Comparison of ENCODE assay signal across 8 cellular contexts in the genomic region with DNA sequence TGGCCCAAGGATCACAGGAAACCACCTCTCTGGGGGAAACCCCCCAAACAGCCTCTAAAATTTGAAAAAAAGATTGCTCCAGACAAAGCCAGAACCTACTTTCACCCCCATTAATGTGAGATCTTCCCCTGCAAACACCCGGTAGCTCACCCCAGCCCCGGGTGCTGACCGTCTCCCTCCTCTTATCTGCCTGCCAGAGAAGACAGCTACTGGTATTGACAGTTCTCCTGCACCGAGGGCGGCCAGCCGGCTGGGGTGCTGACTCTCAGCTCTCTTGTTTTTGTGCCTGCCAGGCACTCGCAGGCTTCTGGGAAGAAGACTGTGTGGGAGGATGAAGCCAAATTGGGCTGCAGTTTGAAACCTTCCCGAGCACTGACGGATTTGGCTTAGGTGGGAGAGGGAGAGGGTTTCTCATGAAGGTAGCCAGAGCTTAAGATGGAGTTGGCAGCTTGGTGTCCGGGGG. TPM values are rescaled to one million over a fixed set of nuclear protein-coding genes. Genes with fewer than 3 reads are reported as not detected.
DNase-seq lines count a peak whose midpoint lies in the region; ATAC-seq and TF ChIP-seq lines count a peak whose summit lies in the region.

No MANE protein-coding gene starts in this region.

- H3K27ac Mint-ChIP-seq in GM23338: no peak overlapping the region

- no peaks in the 10 kb centered on the region for H3K79me2 ChIP-seq in GM23338 (replicated peaks; ENCODE audit: insufficient read depth)
- H3K79me2 ChIP-seq in smooth muscle cell (ENCODE audit: low read depth): no peaks in the 10 kb centered on the region

- H3F3A ChIP-seq in GM23338 (replicated peaks; ENCODE audit: low read depth) (0 out of 2 replicates have a peak, but pooled peaks cover 2% of the 10 kb centered on the region), smooth muscle cell (ENCODE audit: low read depth) (peaks cover 10% of the 10 kb centered on the region)

- no peak for TF ChIP-seq CTCF in GM23338 (conservative IDR thresholded peaks at IDR 0.05; ENCODE audit: low read depth in 2 of 2)
- TF ChIP-seq CTCF in smooth muscle cell (IDR thresholded peaks at IDR 0.05; ENCODE audit: borderline replicate concordance, insufficient read depth, poor library complexity, severe bottlenecking): no peak
- no peak for TF ChIP-seq CTCF in foreskin fibroblast (IDR thresholded peaks at IDR 0.05; ENCODE audit: low read depth, low read length)

- H3K36me3 ChIP-seq in GM23338 (ENCODE audit: insufficient read depth) (no peaks in the 10 kb centered on the region), smooth muscle cell (ENCODE audit: low read depth) (no peaks in the 10 kb centered on the region)

- H3K9ac ChIP-seq in smooth muscle cell (ENCODE audit: low read depth): no peak overlapping the region

- intact Hi-C loops in left cardiac atrium (cut with DNase I): no loop called here

- H3K27ac ChIP-seq in GM23338 (ENCODE audit: low read depth) (no peak overlapping the region), smooth muscle cell (ENCODE audit: low read depth) (no peak overlapping the region)

- peaks cover 34% of the 10 kb centered on the region for H3K4me1 Mint-ChIP-seq in GM23338

- H3K4me3 Mint-ChIP-seq in GM23338: no peak overlapping the region

- H3K4me3 ChIP-seq in GM23338: no peak overlapping the region
- no peak overlapping the region for H3K4me3 ChIP-seq in smooth muscle cell
- no peak overlapping the region for H3K4me3 ChIP-seq in foreskin fibroblast (ENCODE audit: low read depth in 1 of 2, low read length in 2 of 2)

- H3K36me3 Mint-ChIP-seq in GM23338 (ENCODE audit: low read depth): no peaks in the 10 kb centered on the region

- H3K4me1 ChIP-seq in GM23338 (ENCODE audit: insufficient read depth): peaks cover 13% of the 10 kb centered on the region
- H3K4me1 ChIP-seq in smooth muscle cell (ENCODE audit: low read depth): peaks cover 28% of the 10 kb centered on the region

- DNase-seq in GM23338 (ENCODE audit: low spot score) (peak; percentile 9), left cardiac atrium (peak; percentile 68), smooth muscle cell (lab: John Stamatoyannopoulos, UW; ENCODE audit: unreplicated experiment) (no peak), GDM1 (lab: John Stamatoyannopoulos, UW) (no peak), foreskin fibroblast (no peak), NCI-H2029 (lab: John Stamatoyannopoulos, UW) (no peak)
- DNase-seq in activated CD8-positive, alpha-beta memory T cell treated with anti-CD3 and anti-CD28 coated beads, Interleukin-2, amount 50 U/mL, for 48 hours: peak; percentile 80

- H4K20me1 ChIP-seq in GM23338 (replicated peaks; ENCODE audit: insufficient read depth): no peaks in the 10 kb centered on the region; the same call in 1 of the 2 replicates
- no peaks in the 10 kb centered on the region for H4K20me1 ChIP-seq in smooth muscle cell (ENCODE audit: low read depth)

- WGBS in smooth muscle cell (ENCODE audit: low lambda C conversion rate): 25% methylated on average over 10 of the region's 10 CpGs

- H2AFZ ChIP-seq in GM23338 (peak overlapping the region; percentile 32; the same call in 1 of the 2 replicates), smooth muscle cell (ENCODE audit: low read depth) (no peak overlapping the region)

- ATAC-seq in GM23338: peak; percentile 14
- peak; percentile 60 to 66 for ATAC-seq in left cardiac atrium
- no peak for ATAC-seq in GM18519 (IDR thresholded peaks at IDR 0.05; ENCODE audit: low FRiP score, unreplicated experiment)

- no peaks in the 10 kb centered on the region for H3K9me3 ChIP-seq in smooth muscle cell (replicated peaks; ENCODE audit: low read depth)

- peaks cover 24% of the 10 kb centered on the region for H3K27me3 Mint-ChIP-seq in GM23338 (ENCODE audit: insufficient read depth, low read depth, poor library complexity)

- no peaks in the 10 kb centered on the region for H3K9me3 Mint-ChIP-seq in GM23338

- no peaks in the 10 kb centered on the region for H3K9me2 ChIP-seq in GM23338 (ENCODE audit: insufficient read depth)

- H3K27me3 ChIP-seq in GM23338 (ENCODE audit: insufficient read depth) (peaks cover 31% of the 10 kb centered on the region), smooth muscle cell (ENCODE audit: low read depth) (no peaks in the 10 kb centered on the region)

- H3K4me2 ChIP-seq in GM23338 (no peak overlapping the region), smooth muscle cell (peak overlapping the region; percentile 12)

TF ChIP-seq in GM23338, 12 proteins besides CTCF, POLR2A, EP300 and RAD21:
- TF ChIP-seq POLR2AphosphoS5 (IDR thresholded peaks at IDR 0.05; ENCODE audit: low read depth): no peak
- no peak for TF ChIP-seq STAT1 (IDR thresholded peaks at IDR 0.05; ENCODE audit: unreplicated experiment)
- TF ChIP-seq NANOG (IDR thresholded peaks at IDR 0.05; ENCODE audit: borderline replicate concordance): no peak
- no peak for TF ChIP-seq ZNF331 (CRISPR knock-in tag; IDR thresholded peaks at IDR 0.05; ENCODE audit: low read depth)
- TF ChIP-seq, protein P1, sequence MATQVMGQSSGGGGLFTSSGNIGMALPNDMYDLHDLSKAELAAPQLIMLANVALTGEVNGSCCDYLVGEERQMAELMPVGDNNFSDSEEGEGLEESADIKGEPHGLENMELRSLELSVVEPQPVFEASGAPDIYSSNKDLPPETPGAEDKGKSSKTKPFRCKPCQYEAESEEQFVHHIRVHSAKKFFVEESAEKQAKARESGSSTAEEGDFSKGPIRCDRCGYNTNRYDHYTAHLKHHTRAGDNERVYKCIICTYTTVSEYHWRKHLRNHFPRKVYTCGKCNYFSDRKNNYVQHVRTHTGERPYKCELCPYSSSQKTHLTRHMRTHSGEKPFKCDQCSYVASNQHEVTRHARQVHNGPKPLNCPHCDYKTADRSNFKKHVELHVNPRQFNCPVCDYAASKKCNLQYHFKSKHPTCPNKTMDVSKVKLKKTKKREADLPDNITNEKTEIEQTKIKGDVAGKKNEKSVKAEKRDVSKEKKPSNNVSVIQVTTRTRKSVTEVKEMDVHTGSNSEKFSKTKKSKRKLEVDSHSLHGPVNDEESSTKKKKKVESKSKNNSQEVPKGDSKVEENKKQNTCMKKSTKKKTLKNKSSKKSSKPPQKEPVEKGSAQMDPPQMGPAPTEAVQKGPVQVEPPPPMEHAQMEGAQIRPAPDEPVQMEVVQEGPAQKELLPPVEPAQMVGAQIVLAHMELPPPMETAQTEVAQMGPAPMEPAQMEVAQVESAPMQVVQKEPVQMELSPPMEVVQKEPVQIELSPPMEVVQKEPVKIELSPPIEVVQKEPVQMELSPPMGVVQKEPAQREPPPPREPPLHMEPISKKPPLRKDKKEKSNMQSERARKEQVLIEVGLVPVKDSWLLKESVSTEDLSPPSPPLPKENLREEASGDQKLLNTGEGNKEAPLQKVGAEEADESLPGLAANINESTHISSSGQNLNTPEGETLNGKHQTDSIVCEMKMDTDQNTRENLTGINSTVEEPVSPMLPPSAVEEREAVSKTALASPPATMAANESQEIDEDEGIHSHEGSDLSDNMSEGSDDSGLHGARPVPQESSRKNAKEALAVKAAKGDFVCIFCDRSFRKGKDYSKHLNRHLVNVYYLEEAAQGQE (IDR thresholded peaks at IDR 0.05; ENCODE audit: unreplicated experiment): no peak
- no peak for TF ChIP-seq EZH2phosphoT487 (IDR thresholded peaks at IDR 0.05; ENCODE audit: unreplicated experiment)
- TF ChIP-seq EZH2 (IDR thresholded peaks at IDR 0.05; ENCODE audit: low read depth, unreplicated experiment): no peak
- no peak for TF ChIP-seq ZNF114 (CRISPR knock-in tag; IDR thresholded peaks at IDR 0.05)

RNA-seq across cellular contexts. Expression of a gene that starts 48.2 kb away (rescaled TPM):
- total RNA-seq in GM23338 (2014; rRNA removed; shearing (Covaris generic)): 3.1 and 4.4 TPM in 2 replicates
- 0.48 and 0.57 TPM in 2 replicates for polyA plus RNA-seq in GM23338 (2016; fragmentation: Nextera tagmentation; extraction: Ambion mirVana)
- total RNA-seq in left cardiac atrium: 10 to 100 TPM in 1 of 2 donors, 1 to 10 TPM in 1; 7.8 to 10.0 TPM
- total RNA-seq in smooth muscle cell: 1.3 and 2.6 TPM in 2 replicates
- polyA plus RNA-seq in smooth muscle cell: 1.6 and 3.3 TPM in 2 replicates

RNA-seq across cellular contexts. Expression of a gene that starts 56.8 kb away (rescaled TPM):
- total RNA-seq in GM23338 (2014; rRNA removed; shearing (Covaris generic)): 26.0 and 34.8 TPM in 2 replicates
- polyA plus RNA-seq in GM23338 (2016; fragmentation: Nextera tagmentation; extraction: Ambion mirVana): 18.7 and 25.1 TPM in 2 replicates
- 10 to 100 TPM; 22.9 to 27.8 TPM for total RNA-seq in left cardiac atrium
- 28.9 and 32.5 TPM in 2 replicates for total RNA-seq in smooth muscle cell
- 22.8 and 22.9 TPM in 2 replicates for polyA plus RNA-seq in smooth muscle cell

Comparison
In these comparisons a context has a peak if more than half of its experiments do, and no peak if none do; other contexts are left out.
1. DNase-seq: peak in GM23338 (single experiment), activated CD8-positive, alpha-beta memory T cell treated with anti-CD3 and anti-CD28 coated beads, Interleukin-2, amount 50 U/mL, for 48 hours (single experiment) and left cardiac atrium (single experiment); none in smooth muscle cell (single experiment), GDM1 (single experiment), foreskin fibroblast (0 of 2) and NCI-H2029 (single experiment).